Comparison of ENCODE assay signal across 17 cellular contexts in genomic region chr18:7413906-7414305, GRCh38.
DNase-seq lines count a peak whose midpoint lies in the region; ATAC-seq, FAIRE-seq and TF ChIP-seq lines count a peak whose summit lies in the region.
"Had no signal": no experiment of that assay in that cellular context is flagged by ENCODE, and none has a peak within 500 bp of the region (broad histone marks: within the 10 kb centered on the region; RNA-seq: fewer than 3 reads in every experiment).

No MANE protein-coding gene starts in this region.

- no peak overlapping the region for H3K4me3 ChIP-seq in choroid plexus epithelial cell (ENCODE audit: low read depth, low read length)
- H3K4me3 ChIP-seq in keratinocyte (ENCODE audit: control insufficient read depth in 2 of 3, extremely low read depth in 1 of 3, insufficient read depth in 2 of 3, low read depth in 1 of 3, low read length in 3 of 3) = no peak overlapping the region
- H3K4me3 ChIP-seq in suprapubic skin = no peak overlapping the region
- H3K4me3 ChIP-seq: K562 had no signal

- H3K9me3 Mint-ChIP-seq in type B pancreatic cell = peaks cover 10% of the 10 kb centered on the region
- H3K9me3 Mint-ChIP-seq in activated CD4-positive, alpha-beta T cell treated with anti-CD3 and anti-CD28 coated beads, Interleukin-2, amount 10 ng/mL, durations not matched to agents 24 days and 14 days = no peaks in the 10 kb centered on the region

- FAIRE-seq in keratinocyte (lab: Jason Lieb, UNC) = peak; percentile 23
- FAIRE-seq: K562 had no signal

- H3K4me1 Mint-ChIP-seq in type B pancreatic cell (ENCODE audit: unreplicated experiment) = no peaks in the 10 kb centered on the region
- H3K4me1 Mint-ChIP-seq in activated CD4-positive, alpha-beta T cell treated with anti-CD3 and anti-CD28 coated beads, Interleukin-2, amount 10 ng/mL, durations not matched to agents 24 days and 14 days = no peaks in the 10 kb centered on the region

- no peaks in the 10 kb centered on the region for H3K79me2 ChIP-seq in keratinocyte (ENCODE audit: control insufficient read depth, insufficient read depth, low read length)

- H3K27me3 Mint-ChIP-seq in type B pancreatic cell = no peaks in the 10 kb centered on the region
- no peaks in the 10 kb centered on the region for H3K27me3 Mint-ChIP-seq in activated CD4-positive, alpha-beta T cell treated with anti-CD3 and anti-CD28 coated beads, Interleukin-2, amount 10 ng/mL, durations not matched to agents 24 days and 14 days

- ATAC-seq in GM21360 (IDR thresholded peaks at IDR 0.05; ENCODE audit: unreplicated experiment) = no peak
- no peak for ATAC-seq in HG02610 (IDR thresholded peaks at IDR 0.05; ENCODE audit: unreplicated experiment)
- ATAC-seq: K562 had no signal

- no peak for TF ChIP-seq CTCF in choroid plexus epithelial cell (conservative IDR thresholded peaks at IDR 0.05; ENCODE audit: low read depth, low read length)
- TF ChIP-seq CTCF in keratinocyte (optimal IDR thresholded peaks at IDR 0.05 in 1 of 3, IDR thresholded peaks at IDR 0.05 in 1 of 3, conservative IDR thresholded peaks at IDR 0.05 in 1 of 3; ENCODE audit: extremely low read depth in 1 of 3, insufficient read depth in 2 of 3, low read length in 3 of 3) = no peak
- no peak for TF ChIP-seq CTCF in suprapubic skin (IDR thresholded peaks at IDR 0.05)
- TF ChIP-seq CTCF in type B pancreatic cell (conservative IDR thresholded peaks at IDR 0.05) = no peak

- TF ChIP-seq EP300 in suprapubic skin (IDR thresholded peaks at IDR 0.05) = no peak

- H3K4me2 ChIP-seq in keratinocyte (ENCODE audit: control insufficient read depth, extremely low read depth, insufficient read depth, low read depth, low read length) = peak overlapping the region; percentile 78

- WGBS in suprapubic skin = 93% methylated on average over 3 of the region's 3 CpGs

- H3K9me3 ChIP-seq in keratinocyte (ENCODE audit: control insufficient read depth, low read depth, low read length) = no peaks in the 10 kb centered on the region
- no peaks in the 10 kb centered on the region for H3K9me3 ChIP-seq in suprapubic skin

- no peaks in the 10 kb centered on the region for H3K36me3 Mint-ChIP-seq in type B pancreatic cell
- no peaks in the 10 kb centered on the region for H3K36me3 Mint-ChIP-seq in activated CD4-positive, alpha-beta T cell treated with anti-CD3 and anti-CD28 coated beads, Interleukin-2, amount 10 ng/mL, durations not matched to agents 24 days and 14 days (ENCODE audit: low read depth)

- peak overlapping the region; percentile 55 for H2AFZ ChIP-seq in keratinocyte (ENCODE audit: control insufficient read depth, low read length)

- intact Hi-C loops in activated CD4-positive, alpha-beta T cell treated with anti-CD3 and anti-CD28 coated beads, Interleukin-2, amount 10 ng/mL, durations not matched to agents 24 days and 14 days (cut with micrococcal nuclease) = no loop called here

- H3K4me3 Mint-ChIP-seq in type B pancreatic cell = no peak overlapping the region
- no peak overlapping the region for H3K4me3 Mint-ChIP-seq in activated CD4-positive, alpha-beta T cell treated with anti-CD3 and anti-CD28 coated beads, Interleukin-2, amount 10 ng/mL, durations not matched to agents 24 days and 14 days

- H3K27ac ChIP-seq in keratinocyte (ENCODE audit: control insufficient read depth, insufficient read depth, low read length) (peak overlapping the region; percentile 51), suprapubic skin (peak overlapping the region; percentile 64)

- TF ChIP-seq POLR2A in suprapubic skin (IDR thresholded peaks at IDR 0.05) = no peak

- H3K27me3 ChIP-seq in keratinocyte (ENCODE audit: control insufficient read depth, extremely low read depth, insufficient read depth, low read length) (no peaks in the 10 kb centered on the region), suprapubic skin (no peaks in the 10 kb centered on the region)

- no peaks in the 10 kb centered on the region for H4K20me1 ChIP-seq in keratinocyte (ENCODE audit: control insufficient read depth, extremely low read depth, insufficient read depth, low read length)

- DNase-seq in HCEC 1CT = peak; percentile 5
- DNase-seq in choroid plexus epithelial cell (ENCODE audit: low read depth) = peak; percentile 5
- DNase-seq in keratinocyte (ENCODE audit: low read depth, low spot score) = no peak
- DNase-seq in suprapubic skin (ENCODE audit: low spot score in 2 of 2) = no peak
- DNase-seq in type B pancreatic cell (ENCODE audit: extremely low spot score, unreplicated experiment) = no peak
- DNase-seq in activated CD4-positive, alpha-beta T cell treated with anti-CD3 and anti-CD28 coated beads, Interleukin-2, amount 10 ng/mL, durations not matched to agents 24 days and 14 days = no peak
- DNase-seq: ACHN, AML-193, COR-L47, H7, NCI-H1436, NCI-H2029, NCI-H2171 treated with DMSO at 0.1 percent for 48 hours, NCI-H748 treated with DMSO at 0.1 percent for 48 hours had no signal

- no peak overlapping the region for H3K27ac Mint-ChIP-seq in type B pancreatic cell
- no peak overlapping the region for H3K27ac Mint-ChIP-seq in activated CD4-positive, alpha-beta T cell treated with anti-CD3 and anti-CD28 coated beads, Interleukin-2, amount 10 ng/mL, durations not matched to agents 24 days and 14 days

- no peaks in the 10 kb centered on the region for H3K36me3 ChIP-seq in keratinocyte (ENCODE audit: control insufficient read depth in 2 of 2, extremely low read depth in 1 of 2, insufficient read depth in 2 of 2, low read length in 2 of 2)
- no peaks in the 10 kb centered on the region for H3K36me3 ChIP-seq in suprapubic skin

- dilution Hi-C loops in keratinocyte (cut with MboI; ENCODE audit: extremely low pct_ligation_motif_present, low sequenced_read_pairs) = no loop called here

- H3K9ac ChIP-seq in keratinocyte (ENCODE audit: control insufficient read depth, extremely low read depth, insufficient read depth, low read length) = no peak overlapping the region

- H3K9me1 ChIP-seq in keratinocyte (ENCODE audit: control insufficient read depth, extremely low read depth, insufficient read depth, low read length) = no peaks in the 10 kb centered on the region

- H3K4me1 ChIP-seq in keratinocyte (ENCODE audit: control insufficient read depth, extremely low read depth, insufficient read depth, low read length) (peaks cover 37% of the 10 kb centered on the region), suprapubic skin (peaks cover 22% of the 10 kb centered on the region)

Comparison
In these comparisons a context has a peak if more than half of its experiments do, and no peak if none do; other contexts are left out.
1. DNase-seq: peak in HCEC 1CT (single experiment) and choroid plexus epithelial cell (single experiment); none in keratinocyte (single experiment), suprapubic skin (0 of 2), type B pancreatic cell (single experiment) and activated CD4-positive, alpha-beta T cell treated with anti-CD3 and anti-CD28 coated beads, Interleukin-2, amount 10 ng/mL, durations not matched to agents 24 days and 14 days (single experiment).